8 cellular contexts compared by ENCODE assay signal in the genomic region with DNA sequence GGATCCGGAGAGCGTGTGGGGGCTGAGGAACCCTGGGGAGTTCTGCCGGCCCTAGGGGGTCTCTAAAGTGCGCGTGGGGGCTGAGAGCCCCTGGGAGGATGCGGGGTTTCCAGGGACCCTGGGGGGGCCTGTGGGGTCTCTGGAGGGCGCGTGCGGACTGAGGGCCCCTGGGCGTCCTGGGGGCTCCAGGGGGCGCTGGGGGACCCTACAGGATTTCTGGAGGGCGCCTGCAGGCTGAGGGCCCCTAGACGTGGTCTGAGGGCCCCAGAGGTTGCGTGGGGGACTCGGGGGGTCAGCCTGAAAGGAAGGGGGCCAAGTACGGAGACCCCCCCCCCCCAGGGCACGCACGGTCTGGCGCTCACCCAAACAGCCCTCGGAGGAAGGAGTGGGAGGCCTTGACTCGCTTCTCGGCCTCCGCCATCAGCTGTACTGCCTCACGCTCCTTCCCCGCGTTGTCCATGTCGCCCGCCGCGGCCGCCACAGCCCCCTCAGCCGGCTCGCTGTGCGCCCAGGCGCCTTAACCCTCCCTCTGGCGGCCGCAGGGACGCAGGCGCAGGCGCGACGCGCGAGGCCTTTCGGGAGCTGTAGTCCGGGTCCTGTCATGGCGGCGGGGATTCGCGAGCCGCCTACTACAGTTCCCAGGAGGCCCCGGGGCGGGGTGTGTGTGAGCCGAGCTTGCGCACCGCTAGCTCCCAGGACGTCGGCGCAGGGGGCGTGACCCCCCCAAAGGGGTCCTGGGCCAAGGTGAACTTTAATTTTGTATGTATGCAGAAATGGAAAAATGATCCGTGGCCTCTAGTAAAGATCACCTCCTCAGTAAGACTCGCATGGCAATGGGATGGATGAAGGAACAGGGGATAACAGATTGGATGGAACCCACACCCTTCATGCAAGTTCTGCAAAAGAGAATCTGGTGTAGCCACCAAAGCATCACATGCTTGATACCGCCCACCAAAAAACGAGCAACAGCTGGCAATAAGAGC. TPM values are rescaled to one million over a fixed set of nuclear protein-coding genes. Genes with fewer than 3 reads are reported as not detected.
DNase-seq lines count a peak whose midpoint lies in the region; ATAC-seq, FAIRE-seq and TF ChIP-seq lines count a peak whose summit lies in the region.

A gene (minus strand): TSS at position 546 of the 983 bp plus-strand sequence. CDS start 86 bp downstream, at position 460.

- peak within 1 kb of the TSS; percentile 67 for H3K27ac ChIP-seq in effector memory CD4-positive, alpha-beta T cell (ENCODE audit: insufficient read depth, low read length, poor library complexity, severe bottlenecking)
- H3K27ac ChIP-seq in mesenchymal stem cell (ENCODE audit: low read length, poor library complexity, severe bottlenecking) = peak within 1 kb of the TSS; percentile 80

- peak within 1 kb of the TSS; percentile 62 to 99 for H3K14ac ChIP-seq in mesenchymal stem cell (ENCODE audit: low read length in 2 of 2)

- peak within 1 kb of the TSS; percentile 68 for H2BK120ac ChIP-seq in mesenchymal stem cell (ENCODE audit: low read depth, low read length)

- peaks cover 4% of the 10 kb centered on the region for H3K36me3 Mint-ChIP-seq in Calu3 (ENCODE audit: insufficient read depth, unreplicated experiment)

- no peaks in the 10 kb centered on the region for H3K9me3 ChIP-seq in effector memory CD4-positive, alpha-beta T cell (ENCODE audit: control insufficient read depth, low read length)
- no peaks in the 10 kb centered on the region for H3K9me3 ChIP-seq in mesenchymal stem cell (ENCODE audit: control insufficient read depth, low read length)

- H3K36me3 ChIP-seq in effector memory CD4-positive, alpha-beta T cell (ENCODE audit: control insufficient read depth, insufficient read depth, low read length) = no peaks in the 10 kb centered on the region
- H3K36me3 ChIP-seq in mesenchymal stem cell (ENCODE audit: control insufficient read depth in 1 of 2, insufficient read depth in 2 of 2, low read depth in 1 of 2, low read length in 2 of 2) = no peaks in the 10 kb centered on the region

- H3K4ac ChIP-seq in mesenchymal stem cell (ENCODE audit: low read depth in 1 of 2, low read length in 2 of 2) = peak within 1 kb of the TSS; percentile 53 to 96

- peak; percentile 79 for DNase-seq in Calu3
- DNase-seq in HTR-8/SVneo (ENCODE audit: insufficient read length, low spot score) = peak; percentile 87
- peak; percentile 89 to 97 for DNase-seq in NOMO-1 (lab: John Stamatoyannopoulos, UW; ENCODE audit: unreplicated experiment in 2 of 2)
- DNase-seq in activated CD8-positive, alpha-beta memory T cell treated with anti-CD3 and anti-CD28 coated beads for 4 hours (ENCODE audit: low read depth in 2 of 2) = peak; percentile 82 to 87
- peak; percentile 74 to 85 (median 84) for DNase-seq in effector memory CD4-positive, alpha-beta T cell
- peak; percentile 93 for DNase-seq in mesenchymal stem cell
- DNase-seq in stimulated activated CD8-positive, alpha-beta memory T cell treated with anti-CD3 and anti-CD28 coated beads, Interleukin-12 subunit alpha, Interleukin-12 subunit beta, amount 100 ng/mL, for 24 hours (ENCODE audit: extremely low read depth) = peak; percentile 86

- peak within 1 kb of the TSS; percentile 85 for H3K4me2 ChIP-seq in mesenchymal stem cell (ENCODE audit: low read length, poor library complexity, severe bottlenecking)

- peak within 1 kb of the TSS; percentile 87 for H3K9ac ChIP-seq in mesenchymal stem cell (ENCODE audit: low read length)

- peak; percentile 96 for ATAC-seq in GM21381 (IDR thresholded peaks at IDR 0.05; ENCODE audit: unreplicated experiment)

- H3K4me3 Mint-ChIP-seq in Calu3 (ENCODE audit: low read depth, unreplicated experiment) = peak within 1 kb of the TSS; percentile 73

- H3K23ac ChIP-seq in mesenchymal stem cell (ENCODE audit: low read length in 2 of 2) = peak within 1 kb of the TSS in 1 of 2 experiments; percentile 91

- CTCF ChIA-PET in Calu3 (lab: Charles Lee) = interaction anchor here (0.7 kb wide), 1 partner anchor 606 kb away, joined by 4 read pairs; no protein-coding TSS in a partner anchor

- peak within 1 kb of the TSS; percentile 69 for H2BK5ac ChIP-seq in mesenchymal stem cell (ENCODE audit: low read depth, low read length, poor library complexity, severe bottlenecking)

- H2AK5ac ChIP-seq in mesenchymal stem cell (ENCODE audit: low read length, severe bottlenecking) = no peak within 1 kb of the TSS

- peak within 1 kb of the TSS; percentile 97 for H3K18ac ChIP-seq in mesenchymal stem cell (ENCODE audit: low read depth in 1 of 2, low read length in 2 of 2)

- FAIRE-seq in HTR-8/SVneo (lab: Jason Lieb, UNC) = peak; percentile 20

- peaks cover 6% of the 10 kb centered on the region for H3K4me1 ChIP-seq in effector memory CD4-positive, alpha-beta T cell (ENCODE audit: control insufficient read depth, insufficient read depth, low read length, poor library complexity, severe bottlenecking)
- no peaks in the 10 kb centered on the region for H3K4me1 ChIP-seq in mesenchymal stem cell (ENCODE audit: control insufficient read depth, insufficient read depth, low read depth, low read length)

- peak within 1 kb of the TSS; percentile 98 for H3K4me3 ChIP-seq in effector memory CD4-positive, alpha-beta T cell (ENCODE audit: insufficient read depth, low read depth, low read length, poor library complexity, severe bottlenecking)
- peak within 1 kb of the TSS; percentile 92 to 94 for H3K4me3 ChIP-seq in mesenchymal stem cell (ENCODE audit: insufficient read depth in 1 of 2, low read depth in 1 of 2, low read length in 2 of 2)

- 2% methylated on average over 59 of the region's 64 CpGs for WGBS in mesenchymal stem cell

- peak within 1 kb of the TSS; percentile 91 for H4K8ac ChIP-seq in mesenchymal stem cell (ENCODE audit: low read length)

- peaks cover 2% of the 10 kb centered on the region for H3K79me1 ChIP-seq in mesenchymal stem cell (replicated peaks; ENCODE audit: low read length, poor library complexity, severe bottlenecking)

- peak within 1 kb of the TSS; percentile 56 to 84 for H2BK12ac ChIP-seq in mesenchymal stem cell (ENCODE audit: low read length in 2 of 2)

- H3K27me3 ChIP-seq in effector memory CD4-positive, alpha-beta T cell (replicated peaks; ENCODE audit: control insufficient read depth, insufficient read depth, low read length, poor library complexity, severe bottlenecking) = no peaks in the 10 kb centered on the region
- peaks cover 6 to 8% of the 10 kb centered on the region in 2 experiments for H3K27me3 ChIP-seq in mesenchymal stem cell (ENCODE audit: control insufficient read depth in 1 of 2, insufficient read depth in 1 of 2, low read length in 2 of 2)

- peak within 1 kb of the TSS; percentile 70 for H2AFZ ChIP-seq in mesenchymal stem cell (ENCODE audit: low read depth, low read length)

- no peaks in the 10 kb centered on the region for H3K9me3 Mint-ChIP-seq in Calu3 (ENCODE audit: low read depth, unreplicated experiment)

- no peaks in the 10 kb centered on the region for H3K4me1 Mint-ChIP-seq in Calu3 (ENCODE audit: low read depth, unreplicated experiment)

- H3K27ac Mint-ChIP-seq in Calu3 (ENCODE audit: unreplicated experiment) = no peak within 1 kb of the TSS

- no peaks in the 10 kb centered on the region for H3K27me3 Mint-ChIP-seq in Calu3 (ENCODE audit: unreplicated experiment)

- intact Hi-C loops in Calu3 (cut with micrococcal nuclease; ENCODE audit: unreplicated experiment) = no loop called here

- no TSS peak for BruUV-seq in Calu3 (replicated peaks; lab: Mats Ljungman, UMichigan)

- TF ChIP-seq CTCF in Calu3 (IDR thresholded peaks at IDR 0.05; ENCODE audit: unreplicated experiment) = no peak

- H2BK15ac ChIP-seq in mesenchymal stem cell (ENCODE audit: low read depth, poor library complexity, severe bottlenecking) = peak within 1 kb of the TSS; percentile 90

- H4K91ac ChIP-seq in mesenchymal stem cell (ENCODE audit: low read length) = peak within 1 kb of the TSS; percentile 89

RNA-seq across cellular contexts. Expression of the gene that starts here (rescaled TPM):
- total RNA-seq in Calu3 (2022) = 4.6 and 4.8 TPM in 2 replicates
- 4.6 TPM for polyA plus RNA-seq in mesenchymal stem cell (2013, experiment 1 of 2)
- 4.0 TPM for polyA plus RNA-seq in mesenchymal stem cell (2013, experiment 2 of 2)

Comparison
In these comparisons a context has a peak if more than half of its experiments do, and no peak if none do; other contexts are left out.
1. Peak in every context shown above with its lines: DNase-seq, ATAC-seq, H3K4me3 ChIP-seq and H3K27ac ChIP-seq.